16 cellular contexts compared by ENCODE assay signal in the genomic region with DNA sequence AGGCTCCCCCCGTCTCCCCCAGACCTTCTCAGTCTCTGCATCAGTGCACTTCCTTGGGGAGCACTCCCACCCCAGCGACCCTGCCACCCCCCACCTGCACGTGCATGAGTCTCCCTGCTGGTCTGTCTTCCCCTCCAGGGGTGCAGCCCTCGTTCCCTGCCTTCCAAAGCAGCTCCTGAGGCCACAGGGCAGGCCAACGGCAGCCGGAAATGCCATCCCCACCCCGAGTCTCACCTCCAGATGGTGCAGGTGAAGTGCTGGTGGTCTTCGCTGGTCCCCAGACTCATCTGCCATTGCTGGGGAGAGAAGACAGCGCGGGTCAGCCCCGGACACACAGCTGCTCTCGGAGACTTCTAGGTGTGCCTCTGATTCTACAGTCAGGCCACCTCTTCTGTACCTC. TPM values are rescaled to one million over a fixed set of nuclear protein-coding genes. Genes with fewer than 3 reads are reported as not detected.
DNase-seq lines count a peak whose midpoint lies in the region; ATAC-seq, FAIRE-seq and TF ChIP-seq lines count a peak whose summit lies in the region.
"Had no signal": no experiment of that assay in that cellular context is flagged by ENCODE, and none has a peak within 500 bp of the region (broad histone marks: within the 10 kb centered on the region; RNA-seq: fewer than 3 reads in every experiment).

No MANE protein-coding gene starts in this region.

- no peak for FAIRE-seq in GM12878 (lab: Jason Lieb, UNC)
- FAIRE-seq: GM19239 had no signal

- H3K9me3 ChIP-seq in GM12878 (replicated peaks; ENCODE audit: control insufficient read depth, insufficient read depth, low read length) = no peaks in the 10 kb centered on the region
- H3K9me3 ChIP-seq in neuronal stem cell (replicated peaks in 1 of 2; ENCODE audit: control insufficient read depth in 2 of 2, insufficient read depth in 1 of 2, low read depth in 1 of 2, low read length in 2 of 2) = peaks cover 0 to under 1% of the 10 kb centered on the region in 2 donors
- H3K9me3 ChIP-seq: BLaER1 treated with 17β-estradiol and CSF1 and Interleukin-3, amounts not matched to agents 10 nM and 100 nM; HAP-1 had no signal

- H4K8ac ChIP-seq in neuronal stem cell (ENCODE audit: low read depth, low read length) = no peak overlapping the region

- no peak overlapping the region for H4K91ac ChIP-seq in neuronal stem cell (ENCODE audit: low read depth, low read length, poor library complexity)

- TF ChIP-seq EP300 in GM12878 (IDR thresholded peaks at IDR 0.05; ENCODE audit: borderline replicate concordance in 1 of 2, control insufficient read depth in 1 of 2, low read depth in 2 of 2, low read length in 2 of 2) = no peak

- H4K20me1 ChIP-seq in GM12878 (ENCODE audit: control insufficient read depth, insufficient read depth) = no peaks in the 10 kb centered on the region

- no peaks in the 10 kb centered on the region for H3K27me3 ChIP-seq in GM12878 (replicated peaks in 1 of 2; ENCODE audit: control insufficient read depth in 2 of 2, insufficient read depth in 2 of 2, low read length in 1 of 2)
- no peaks in the 10 kb centered on the region for H3K27me3 ChIP-seq in neuronal stem cell (ENCODE audit: control insufficient read depth in 3 of 3, insufficient read depth in 3 of 3, low read depth in 1 of 3, low read length in 3 of 3)
- H3K27me3 ChIP-seq: BLaER1 treated with 17β-estradiol and CSF1 and Interleukin-3, amounts not matched to agents 10 nM and 100 nM had no signal

- H2BK15ac ChIP-seq in neuronal stem cell (ENCODE audit: low read length) = peak overlapping the region; percentile 37

- no TSS peak for BruUV-seq in GM12878 (replicated peaks; lab: Mats Ljungman, UMichigan)

- TF ChIP-seq POLR2A in GM12878 (IDR thresholded peaks at IDR 0.05; ENCODE audit: low read depth, low read length) = peak; percentile 30; the same call in 1 of the 2 replicates

- H3K9ac ChIP-seq in GM12878 (ENCODE audit: control insufficient read depth, insufficient read depth, low read length) (no peak overlapping the region), neuronal stem cell (ENCODE audit: low read depth, low read length, poor library complexity) (no peak overlapping the region)
- H3K9ac ChIP-seq: GM23248 had no signal

- H3K27ac ChIP-seq in GM12878 (ENCODE audit: control insufficient read depth, insufficient read depth) = no peak overlapping the region
- H3K27ac ChIP-seq in neuronal stem cell (replicated peaks; ENCODE audit: low read length) = no peak overlapping the region
- H3K27ac ChIP-seq: BLaER1 treated with 17β-estradiol and CSF1 and Interleukin-3, amounts not matched to agents 10 nM and 100 nM; GM23248; HL-60 had no signal

- H2BK12ac ChIP-seq in neuronal stem cell (ENCODE audit: low read length) = peak overlapping the region; percentile 58

- H3K36me3 ChIP-seq in GM12878 (ENCODE audit: control insufficient read depth in 2 of 2, insufficient read depth in 2 of 2, low read length in 1 of 2) = peaks cover 16 to 21% of the 10 kb centered on the region in 2 experiments; a peak in 3 of 4 replicates
- H3K36me3 ChIP-seq in neuronal stem cell (replicated peaks in 1 of 2; ENCODE audit: control insufficient read depth in 2 of 2, insufficient read depth in 2 of 2, low read length in 2 of 2) = peaks cover 17 to 77% of the 10 kb centered on the region in 2 donors

- in situ Hi-C loops in GM12878 (cut with MboI) = no loop called here

- no peak overlapping the region for H2AK5ac ChIP-seq in neuronal stem cell (ENCODE audit: low read depth, low read length)

- TF ChIP-seq CTCF in GM12878 (IDR thresholded peaks at IDR 0.05 in 2 of 3, conservative IDR thresholded peaks at IDR 0.05 in 1 of 3; ENCODE audit: control insufficient read depth in 2 of 3, extremely low read depth in 1 of 3, insufficient read depth in 1 of 3, low read depth in 3 of 3, low read length in 3 of 3) = no peak

- no peak for TF ChIP-seq RAD21 in GM12878 (IDR thresholded peaks at IDR 0.05; ENCODE audit: insufficient read depth, low read depth, low read length)

- RAD21 ChIA-PET in GM12878 (lab: Charles Lee; ENCODE audit: unreplicated experiment) = no interaction called here

- no peak overlapping the region for H3K14ac ChIP-seq in neuronal stem cell (ENCODE audit: low read length)

- H3K4me3 ChIP-seq in GM12878 = no peak overlapping the region
- H3K4me3 ChIP-seq in neuronal stem cell (ENCODE audit: low read length in 2 of 2) = peak overlapping the region in 1 of 2 donors; percentile 55
- H3K4me3 ChIP-seq: BLaER1 treated with 17β-estradiol and CSF1 and Interleukin-3, amounts not matched to agents 10 nM and 100 nM; GM23248; HAP-1 had no signal

- no peak overlapping the region for H3K4ac ChIP-seq in neuronal stem cell (ENCODE audit: low read length)

- no peak overlapping the region for H2BK120ac ChIP-seq in neuronal stem cell (ENCODE audit: low read depth, low read length)

- no peaks in the 10 kb centered on the region for H3K4me1 ChIP-seq in GM12878 (ENCODE audit: control insufficient read depth, insufficient read depth, low read length)
- peaks cover 0 to 4% of the 10 kb centered on the region in 2 donors for H3K4me1 ChIP-seq in neuronal stem cell (ENCODE audit: control insufficient read depth in 2 of 2, insufficient read depth in 1 of 2, low read depth in 1 of 2, low read length in 2 of 2)

- no peak overlapping the region for H3K23ac ChIP-seq in neuronal stem cell (ENCODE audit: low read depth, low read length, poor library complexity)

- H3K18ac ChIP-seq in neuronal stem cell (ENCODE audit: low read length) = no peak overlapping the region

- DNase-seq in Right ventricle myocardium inferior (ENCODE audit: missing footprints) (peak; percentile 43), cardiac septum (ENCODE audit: low spot score) (no peak), GM12878 (ENCODE audit: low read depth, low spot score) (no peak), neuronal stem cell (ENCODE audit: low spot score) (no peak), NOMO-1 treated with DMSO at 0.1 percent for 48 hours (lab: John Stamatoyannopoulos, UW; ENCODE audit: unreplicated experiment) (no peak)
- DNase-seq: Calu3; CD8-positive, alpha-beta T cell; DMS79 treated with DMSO at 0.1 percent for 48 hours; GF-D8; GM23248 had no signal

- ATAC-seq in Right ventricle myocardium inferior (no peak), GM12878 (no peak), HG02840 (IDR thresholded peaks at IDR 0.05; ENCODE audit: low FRiP score, unreplicated experiment) (no peak), HG03565 (IDR thresholded peaks at IDR 0.05; ENCODE audit: unreplicated experiment) (no peak)
- ATAC-seq: CD8-positive, alpha-beta T cell had no signal

- SMC1A ChIA-PET in GM12878 (lab: Charles Lee; ENCODE audit: uncharacterized antibody, unreplicated experiment) = no interaction called here

- WGBS in GM12878 (ENCODE audit: insufficient coverage, insufficient replicate concordance, low lambda C conversion rate, missing lambda C conversion rate) = 100% methylated on average over 9 of the region's 12 CpGs
- no CpG with 5 or more reads among the region's 12 CpGs for WGBS in neuronal stem cell (ENCODE audit: extremely low coverage in 2 of 2, insufficient read length in 2 of 2, insufficient replicate concordance in 1 of 2), 2 donors

- POLR2A ChIA-PET in GM12878 (lab: Charles Lee) = no interaction called here

- H2BK5ac ChIP-seq in neuronal stem cell (ENCODE audit: low read length) = no peak overlapping the region

- H2AFZ ChIP-seq in GM12878 (ENCODE audit: control insufficient read depth, low read depth, low read length) (no peak overlapping the region), neuronal stem cell (ENCODE audit: low read length) (no peak overlapping the region)
- H2AFZ ChIP-seq: GM23248 had no signal

- peaks cover 14% of the 10 kb centered on the region for H3K79me2 ChIP-seq in GM12878 (ENCODE audit: control insufficient read depth, insufficient read depth, low read length)

- H3K4me2 ChIP-seq in GM12878 (ENCODE audit: control insufficient read depth, insufficient read depth) = no peak overlapping the region
- no peak overlapping the region for H3K4me2 ChIP-seq in neuronal stem cell (ENCODE audit: insufficient read depth, low read length, poor library complexity, severe bottlenecking)

- intact Hi-C loops in Right ventricle myocardium inferior (cut with DNase I) (no loop called here), cardiac septum (cut with DNase I) (no loop called here), GM12878 (cut with micrococcal nuclease; ENCODE audit: unreplicated experiment) (no loop called here)

- peaks cover 2% of the 10 kb centered on the region for H3K79me1 ChIP-seq in neuronal stem cell (ENCODE audit: low read depth, low read length)

- CTCF ChIA-PET in GM12878 (lab: Yijun Ruan, JAX) = interaction anchor here (0.5 kb wide), 1 partner anchor 206 kb away, joined by 5 read pairs; no protein-coding TSS in a partner anchor

RNA-seq across cellular contexts. Expression of a gene that starts 5.5 kb away (rescaled TPM):
- total RNA-seq in Right ventricle myocardium inferior (29.8 TPM), cardiac septum (37.1 TPM), GM12878 (2014; rRNA removed) (68.7 and 83.5 TPM in 2 replicates), GM12878 (2014; rRNA removed; fragmentation: Illumina TruSeq; extraction: Trizol) (46.0 and 50.2 TPM in 2 replicates), GM12878 (2021) (57.4 and 64.7 TPM in 2 replicates)
- total RNA-seq in GM12878 (2013; cell fraction: nucleolus; rRNA removed) = 25.3 and 26.6 TPM in 2 replicates
- polyA plus RNA-seq in GM12878 (2011; ENCODE audit: low read depth) = 61.8 TPM
- polyA plus RNA-seq in GM12878 (2011; rRNA removed) (31.3 and 45.6 TPM in 2 replicates), GM12878 (2014; fragmentation: Illumina TruSeq; extraction: Trizol) (17.9 and 39.1 TPM in 2 replicates), GM12878 (2014; fragmentation: Nextera tagmentation; extraction: Ambion mirVana) (10 to 100 TPM in 1 of 2 experiments, 1 to 10 TPM in 1; 2.3 to 18.5 TPM), GM12878 (2014; rRNA removed) (92.8 and 96.7 TPM in 2 replicates), GM12878 (2016; fragmentation: Nextera tagmentation; extraction: Ambion mirVana) (100 to 1,000 TPM; 183 to 196 TPM)
- polyA plus RNA-seq in GM12878 (2011; cell fraction: cytosol; rRNA removed) = 72.7 and 135 TPM in 2 replicates
- polyA plus RNA-seq in GM12878 (2011; cell fraction: nucleus; rRNA removed) = 44.9 and 47.5 TPM in 2 replicates
- polyA plus RNA-seq in GM12878 (2012) = 111 and 140 TPM in 2 replicates
- 15.4 and 26.8 TPM in 2 replicates for polyA minus RNA-seq in GM12878 (2011; rRNA and poly(A)+ RNA removed)
- polyA minus RNA-seq in GM12878 (2011; cell fraction: cytosol; rRNA and poly(A)+ RNA removed) = 14.0 and 15.4 TPM in 2 replicates
- 7.4 and 12.1 TPM in 2 replicates for polyA minus RNA-seq in GM12878 (2011; cell fraction: nucleus; rRNA and poly(A)+ RNA removed)
- polyA plus RNA-seq in neuronal stem cell (2013, experiment 1 of 2) = 33.5 TPM
- polyA plus RNA-seq in neuronal stem cell (2013, experiment 2 of 2) = 33.9 TPM

RNA-seq across cellular contexts. Expression of a gene that starts 25.3 kb away (rescaled TPM):
- total RNA-seq in Right ventricle myocardium inferior (4.4 TPM), cardiac septum (3.6 TPM), GM12878 (2014; rRNA removed) (5.0 TPM in 2 replicates), GM12878 (2014; rRNA removed; fragmentation: Illumina TruSeq; extraction: Trizol) (8.3 and 8.7 TPM in 2 replicates), GM12878 (2021) (12.7 and 14.3 TPM in 2 replicates)
- total RNA-seq in GM12878 (2013; cell fraction: nucleolus; rRNA removed) = 17.9 and 19.3 TPM in 2 replicates
- polyA plus RNA-seq in GM12878 (2011; ENCODE audit: low read depth) = 4.5 TPM
- polyA plus RNA-seq in GM12878 (2011; rRNA removed) (7.6 and 9.0 TPM in 2 replicates), GM12878 (2014; fragmentation: Illumina TruSeq; extraction: Trizol) (4.6 and 8.6 TPM in 2 replicates), GM12878 (2014; fragmentation: Nextera tagmentation; extraction: Ambion mirVana) (1 to 10 TPM in 1 of 2 experiments, under 1 TPM in 1; 0.93 to 2.4 TPM), GM12878 (2014; rRNA removed) (12.4 and 13.1 TPM in 2 replicates), GM12878 (2016; fragmentation: Nextera tagmentation; extraction: Ambion mirVana) (1 to 10 TPM; 8.3 to 9.2 TPM)
- polyA plus RNA-seq in GM12878 (2011; cell fraction: cytosol; rRNA removed) = 14.0 and 14.6 TPM in 2 replicates
- polyA plus RNA-seq in GM12878 (2011; cell fraction: nucleus; rRNA removed) = 4.2 and 6.9 TPM in 2 replicates
- polyA plus RNA-seq in GM12878 (2012) = 7.7 and 9.0 TPM in 2 replicates
- 6.7 and 13.4 TPM in 2 replicates for polyA minus RNA-seq in GM12878 (2011; rRNA and poly(A)+ RNA removed)
- polyA minus RNA-seq in GM12878 (2011; cell fraction: cytosol; rRNA and poly(A)+ RNA removed) = 5.9 and 6.3 TPM in 2 replicates
- polyA minus RNA-seq in GM12878 (2011; cell fraction: nucleus; rRNA and poly(A)+ RNA removed) = 4.1 and 6.6 TPM in 2 replicates
- polyA plus RNA-seq in neuronal stem cell (2013, experiment 1 of 2) = 15.5 TPM
- polyA plus RNA-seq in neuronal stem cell (2013, experiment 2 of 2) = 15.7 TPM

RNA-seq across cellular contexts. Expression of a gene that starts 59.0 kb away (rescaled TPM):
- total RNA-seq in Right ventricle myocardium inferior (52.7 TPM), cardiac septum (39.0 TPM), GM12878 (2014; rRNA removed) (32.3 and 35.7 TPM in 2 replicates), GM12878 (2014; rRNA removed; fragmentation: Illumina TruSeq; extraction: Trizol) (14.9 and 15.2 TPM in 2 replicates), GM12878 (2021) (54.5 and 58.6 TPM in 2 replicates)
- total RNA-seq in GM12878 (2013; cell fraction: nucleolus; rRNA removed) = 114 and 131 TPM in 2 replicates
- 7.2 TPM for polyA plus RNA-seq in GM12878 (2011; ENCODE audit: low read depth)
- polyA plus RNA-seq in GM12878 (2011; rRNA removed) (4.5 and 10.0 TPM in 2 replicates), GM12878 (2014; fragmentation: Illumina TruSeq; extraction: Trizol) (11.4 and 24.1 TPM in 2 replicates), GM12878 (2014; fragmentation: Nextera tagmentation; extraction: Ambion mirVana) (1 to 10 TPM in 1 of 2 experiments, under 1 TPM in 1; 0.64 to 1.2 TPM), GM12878 (2014; rRNA removed) (31.0 and 40.9 TPM in 2 replicates), GM12878 (2016; fragmentation: Nextera tagmentation; extraction: Ambion mirVana) (10 to 100 TPM; 50.6 to 52.9 TPM)
- polyA plus RNA-seq in GM12878 (2011; cell fraction: cytosol; rRNA removed) = 13.7 and 15.7 TPM in 2 replicates
- 30.1 and 56.0 TPM in 2 replicates for polyA plus RNA-seq in GM12878 (2011; cell fraction: nucleus; rRNA removed)
- polyA plus RNA-seq in GM12878 (2012) = 22.3 and 28.0 TPM in 2 replicates
- polyA minus RNA-seq in GM12878 (2011; rRNA and poly(A)+ RNA removed) = 13.0 and 18.5 TPM in 2 replicates
- 13.9 and 19.4 TPM in 2 replicates for polyA minus RNA-seq in GM12878 (2011; cell fraction: cytosol; rRNA and poly(A)+ RNA removed)
- polyA minus RNA-seq in GM12878 (2011; cell fraction: nucleus; rRNA and poly(A)+ RNA removed) = 23.8 and 35.4 TPM in 2 replicates
- polyA plus RNA-seq in neuronal stem cell (2013, experiment 1 of 2) = 12.1 TPM
- polyA plus RNA-seq in neuronal stem cell (2013, experiment 2 of 2) = 12.4 TPM
